ENCODE assay signal across 11 cellular contexts in genomic region chr10:88883443-88883799, GRCh38. TPM values are rescaled to one million over a fixed set of nuclear protein-coding genes. Genes with fewer than 3 reads are reported as not detected.
A peak's percentile ranks its signal among the peaks of the same experiment; 100 is the strongest.
DNase-seq lines count a peak whose midpoint lies in the region; TF ChIP-seq lines count a peak whose summit lies in the region.
"Had no signal": no experiment of that assay in that cellular context is flagged by ENCODE, and none has a peak within 500 bp of the region (broad histone marks: within the 10 kb centered on the region; RNA-seq: fewer than 3 reads in every experiment).

No MANE protein-coding gene starts in this region.

- H3K27ac ChIP-seq in Peyer's patch = peak overlapping the region; percentile 95 to 99 (median 96)
- H3K27ac ChIP-seq in spleen = peak overlapping the region in 7 of 8 donors; percentile 11 to 98 (median 96)

- CTCF ChIA-PET in activated naive CD4-positive, alpha-beta T cell treated with anti-CD3 and anti-CD28 coated beads for 36 hours (lab: Charles Lee) = interaction anchor here (0.7 to 4.6 kb wide), 6 partner anchors 11 to 62 kb away, joined by 3 to 22 read pairs (median 11); no protein-coding TSS in a partner anchor

- no peaks in the 10 kb centered on the region for H3K27me3 ChIP-seq in Peyer's patch
- no peaks in the 10 kb centered on the region for H3K27me3 ChIP-seq in spleen (replicated peaks in 1 of 7)
- H3K27me3 ChIP-seq: BE2C had no signal

- H3K9me3 ChIP-seq in Peyer's patch (no peaks in the 10 kb centered on the region), spleen (no peaks in the 10 kb centered on the region)
- H3K9me3 ChIP-seq: BE2C had no signal

- H3K4me1 ChIP-seq in Peyer's patch (peaks cover 0 to 42% (median 13%) of the 10 kb centered on the region in 4 donors), spleen (peaks cover 22 to 93% (median 79%) of the 10 kb centered on the region in 6 donors)

- no peaks in the 10 kb centered on the region for H3K9me3 Mint-ChIP-seq in activated naive CD4-positive, alpha-beta T cell treated with anti-CD3 and anti-CD28 coated beads for 36 hours

- H3K4me3 ChIP-seq in Peyer's patch (no peak overlapping the region), spleen (peak overlapping the region in 1 of 8 donors; percentile 90), lower leg skin (ENCODE audit: low read depth, poor library complexity, severe bottlenecking) (no peak overlapping the region)
- H3K4me3 ChIP-seq: K562 had no signal

- peaks cover 5% of the 10 kb centered on the region for H3K36me3 Mint-ChIP-seq in activated naive CD4-positive, alpha-beta T cell treated with anti-CD3 and anti-CD28 coated beads for 36 hours (ENCODE audit: low read depth)

- DNase-seq in activated naive CD4-positive, alpha-beta T cell treated with anti-CD3 and anti-CD28 coated beads for 36 hours = no peak
- no peak for DNase-seq in activated naive CD4-positive, alpha-beta T cell (lab: John Stamatoyannopoulos, UW)
- DNase-seq in Peyer's patch (no peak), spleen (no peak), ecto neural progenitor cell (ENCODE audit: low spot score) (no peak), lower leg skin (ENCODE audit: low spot score in 2 of 2) (no peak), MV-4-11 (lab: John Stamatoyannopoulos, UW) (no peak)
- DNase-seq in central memory CD4-positive, alpha-beta T cell = peak; percentile 38
- DNase-seq: amygdala, BE2C had no signal

- intact Hi-C loops in activated naive CD4-positive, alpha-beta T cell treated with anti-CD3 and anti-CD28 coated beads for 36 hours (cut with micrococcal nuclease) = loop anchor here (5.0 to 10.0 kb wide), 2 partner anchors 531 to 1021 kb away; partner anchors contain the start of genes IFIT5, KLLN and PTEN
- intact Hi-C loops in spleen (cut with DNase I; ENCODE audit: low total_unique reads) (loop anchor here (10.0 kb wide), 1 partner anchor 101 kb away; no protein-coding TSS in a partner anchor), lower leg skin (cut with DNase I; ENCODE audit: low total_unique reads) (no loop called here)

- peaks cover 74% of the 10 kb centered on the region for H3K4me1 Mint-ChIP-seq in activated naive CD4-positive, alpha-beta T cell treated with anti-CD3 and anti-CD28 coated beads for 36 hours (ENCODE audit: low read depth)

- TF ChIP-seq POLR2A in Peyer's patch (IDR thresholded peaks at IDR 0.05) = no peak
- TF ChIP-seq POLR2A in spleen (IDR thresholded peaks at IDR 0.05) = no peak
- TF ChIP-seq POLR2A in lower leg skin (IDR thresholded peaks at IDR 0.05) = no peak

- no peak overlapping the region for H3K4me3 Mint-ChIP-seq in activated naive CD4-positive, alpha-beta T cell treated with anti-CD3 and anti-CD28 coated beads for 36 hours

- no peaks in the 10 kb centered on the region for H3K27me3 Mint-ChIP-seq in activated naive CD4-positive, alpha-beta T cell treated with anti-CD3 and anti-CD28 coated beads for 36 hours (ENCODE audit: low read depth)

- H3K27ac Mint-ChIP-seq in activated naive CD4-positive, alpha-beta T cell treated with anti-CD3 and anti-CD28 coated beads for 36 hours = peak overlapping the region; percentile 36

- TF ChIP-seq CTCF in Peyer's patch (IDR thresholded peaks at IDR 0.05) = no peak
- TF ChIP-seq CTCF in spleen (IDR thresholded peaks at IDR 0.05 in 8 of 11, conservative IDR thresholded peaks at IDR 0.05 in 3 of 11) = no peak
- no peak for TF ChIP-seq CTCF in lower leg skin (IDR thresholded peaks at IDR 0.05)

- H3K36me3 ChIP-seq in Peyer's patch (no peaks in the 10 kb centered on the region), spleen (no peaks in the 10 kb centered on the region)
- H3K36me3 ChIP-seq: BE2C had no signal

- WGBS in spleen, 5 donors = 47 to 70% (median 68%) methylated on average over 2 of the region's 2 CpGs
- 29 to 39% methylated on average over 2 of the region's 2 CpGs for WGBS in lower leg skin, 2 donors

RNA-seq across cellular contexts. Expression of gene STAMBPL1, which starts 3.4 kb away (rescaled TPM):
- 10 to 100 TPM; 23.2 to 23.6 TPM for total RNA-seq in activated naive CD4-positive, alpha-beta T cell treated with anti-CD3 and anti-CD28 coated beads for 36 hours
- total RNA-seq in Peyer's patch (100 to 1,000 TPM in 1 of 4 donors, 10 to 100 TPM in 3; 54.6 to 116 (median 84.6) TPM), spleen (10 to 100 TPM; 19.1 to 49.4 (median 27.9) TPM), lower leg skin (10 to 100 TPM in 2 of 4 donors, 1 to 10 TPM in 2; 6.9 to 16.2 (median 10.9) TPM)
- polyA plus RNA-seq in spleen = 10 to 100 TPM in 2 of 3 donors, 1 to 10 TPM in 1; 6.2 to 13.6 (median 10.7) TPM
- polyA plus RNA-seq: K562 had no signal

RNA-seq across cellular contexts. Expression of gene ANKRD22, which starts 31.8 kb away (rescaled TPM):
- under 1 TPM in 1 of 2 experiments, not detected in 1; 0.12 TPM for total RNA-seq in activated naive CD4-positive, alpha-beta T cell treated with anti-CD3 and anti-CD28 coated beads for 36 hours
- total RNA-seq in Peyer's patch (1 to 10 TPM in 2 of 4 donors, under 1 TPM in 1, not detected in 1; 0.70 to 1.5 (median 1.1) TPM), spleen (10 to 100 TPM in 1 of 7 donors, 1 to 10 TPM in 6; 4.8 to 11.5 (median 7.7) TPM), lower leg skin (10 to 100 TPM; 30.7 to 56.7 (median 35.4) TPM)
- polyA plus RNA-seq in spleen = 1 to 10 TPM; 2.2 to 7.5 (median 2.6) TPM
- total RNA-seq: K562 had no signal
- polyA plus RNA-seq: K562 had no signal
